Comparison of ENCODE assay signal across 1 cellular context in genomic region chr6:157860505-157860991, GRCh38.
TF ChIP-seq lines count a peak whose summit lies in the region.

No MANE protein-coding gene starts in this region.

TF ChIP-seq in K562, 482 proteins besides CTCF, POLR2A, EP300 and RAD21 (continued from another document and continues in another):
- TF ChIP-seq AFF1 (IDR thresholded peaks at IDR 0.05; ENCODE audit: low read depth in 1 of 2, partially characterized antibody in 2 of 2) (peak in 1 of 2 experiments; percentile 23), ZBTB1 (CRISPR knock-in tag; IDR thresholded peaks at IDR 0.05; ENCODE audit: borderline replicate concordance, low read depth) (no peak), JUN (IDR thresholded peaks at IDR 0.05; ENCODE audit: borderline replicate concordance, low read depth, low read length) (no peak), JUN (CRISPR knock-in tag; IDR thresholded peaks at IDR 0.05; ENCODE audit: borderline replicate concordance) (no peak), HDAC1 (IDR thresholded peaks at IDR 0.05) (0 out of 4 replicates have a peak, but pooled peaks of 1 of the 2 experiments have one; percentile 36), ZNF239 (CRISPR knock-in tag; IDR thresholded peaks at IDR 0.05) (no peak), TARDBP (IDR thresholded peaks at IDR 0.05) (no peak), GABPB2 (CRISPR knock-in tag; conservative IDR thresholded peaks at IDR 0.05) (no peak), ZNF766 (CRISPR knock-in tag; conservative IDR thresholded peaks at IDR 0.05) (no peak), MTA2 (IDR thresholded peaks at IDR 0.05; ENCODE audit: low read depth) (no peak), FOXA3 (CRISPR knock-in tag; conservative IDR thresholded peaks at IDR 0.05 in 1 of 2, IDR thresholded peaks at IDR 0.05 in 1 of 2) (no peak), ATF1 (CRISPR knock-in tag; IDR thresholded peaks at IDR 0.05) (no peak), ATF1 (tag; IDR thresholded peaks at IDR 0.05) (no peak), PHF8 (IDR thresholded peaks at IDR 0.05; ENCODE audit: borderline replicate concordance, low read length) (no peak), FOS (IDR thresholded peaks at IDR 0.05; ENCODE audit: extremely low read depth, insufficient read length) (no peak), ZNF263 (CRISPR knock-in tag; IDR thresholded peaks at IDR 0.05; ENCODE audit: borderline replicate concordance) (no peak), CAMTA2 (CRISPR knock-in tag; conservative IDR thresholded peaks at IDR 0.05) (no peak), POLR2AphosphoS2 (IDR thresholded peaks at IDR 0.05; ENCODE audit: low read length) (no peak), PTBP1 (IDR thresholded peaks at IDR 0.05; ENCODE audit: low read depth, low read length) (no peak), RFX5 (IDR thresholded peaks at IDR 0.05; ENCODE audit: low read depth, low read length) (no peak), ZNF12 (CRISPR knock-in tag; IDR thresholded peaks at IDR 0.05) (no peak), DNMT1 (IDR thresholded peaks at IDR 0.05) (no peak), ZFPM2 (CRISPR knock-in tag; IDR thresholded peaks at IDR 0.05) (no peak), CBFA2T3 (IDR thresholded peaks at IDR 0.05) (peak; percentile 12; the same call in 1 of the 2 replicates), NFYB (IDR thresholded peaks at IDR 0.05; ENCODE audit: extremely low read depth, insufficient read length) (no peak), SRSF7 (optimal IDR thresholded peaks at IDR 0.05; ENCODE audit: low read depth, low read length) (no peak), PCBP1 (IDR thresholded peaks at IDR 0.05; ENCODE audit: low read depth, low read length, poor library complexity, severe bottlenecking) (no peak), MEIS2 (IDR thresholded peaks at IDR 0.05; ENCODE audit: partially characterized antibody) (peak; percentile 48), ZNF717 (CRISPR knock-in tag; IDR thresholded peaks at IDR 0.05) (no peak), ZNF444 (CRISPR knock-in tag; IDR thresholded peaks at IDR 0.05) (no peak), SOX6 (IDR thresholded peaks at IDR 0.05) (peak; percentile 33; the same call in 1 of the 2 replicates), FUS (optimal IDR thresholded peaks at IDR 0.05; ENCODE audit: low read depth, low read length) (no peak), ZNF639 (CRISPR knock-in tag; conservative IDR thresholded peaks at IDR 0.05 in 1 of 2, IDR thresholded peaks at IDR 0.05 in 1 of 2) (no peak), ZNF644 (tag; IDR thresholded peaks at IDR 0.05; ENCODE audit: low read depth) (no peak)
- TF ChIP-seq, protein P1, sequence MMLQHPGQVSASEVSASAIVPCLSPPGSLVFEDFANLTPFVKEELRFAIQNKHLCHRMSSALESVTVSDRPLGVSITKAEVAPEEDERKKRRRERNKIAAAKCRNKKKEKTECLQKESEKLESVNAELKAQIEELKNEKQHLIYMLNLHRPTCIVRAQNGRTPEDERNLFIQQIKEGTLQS (IDR thresholded peaks at IDR 0.05), result no peak
- TF ChIP-seq, protein P1 (CRISPR knock-in tag; conservative IDR thresholded peaks at IDR 0.05), result no peak
- TF ChIP-seq, protein P2, sequence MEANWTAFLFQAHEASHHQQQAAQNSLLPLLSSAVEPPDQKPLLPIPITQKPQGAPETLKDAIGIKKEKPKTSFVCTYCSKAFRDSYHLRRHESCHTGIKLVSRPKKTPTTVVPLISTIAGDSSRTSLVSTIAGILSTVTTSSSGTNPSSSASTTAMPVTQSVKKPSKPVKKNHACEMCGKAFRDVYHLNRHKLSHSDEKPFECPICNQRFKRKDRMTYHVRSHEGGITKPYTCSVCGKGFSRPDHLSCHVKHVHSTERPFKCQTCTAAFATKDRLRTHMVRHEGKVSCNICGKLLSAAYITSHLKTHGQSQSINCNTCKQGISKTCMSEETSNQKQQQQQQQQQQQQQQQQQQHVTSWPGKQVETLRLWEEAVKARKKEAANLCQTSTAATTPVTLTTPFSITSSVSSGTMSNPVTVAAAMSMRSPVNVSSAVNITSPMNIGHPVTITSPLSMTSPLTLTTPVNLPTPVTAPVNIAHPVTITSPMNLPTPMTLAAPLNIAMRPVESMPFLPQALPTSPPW (CRISPR knock-in tag; IDR thresholded peaks at IDR 0.05), result no peak
- TF ChIP-seq, protein P3, sequence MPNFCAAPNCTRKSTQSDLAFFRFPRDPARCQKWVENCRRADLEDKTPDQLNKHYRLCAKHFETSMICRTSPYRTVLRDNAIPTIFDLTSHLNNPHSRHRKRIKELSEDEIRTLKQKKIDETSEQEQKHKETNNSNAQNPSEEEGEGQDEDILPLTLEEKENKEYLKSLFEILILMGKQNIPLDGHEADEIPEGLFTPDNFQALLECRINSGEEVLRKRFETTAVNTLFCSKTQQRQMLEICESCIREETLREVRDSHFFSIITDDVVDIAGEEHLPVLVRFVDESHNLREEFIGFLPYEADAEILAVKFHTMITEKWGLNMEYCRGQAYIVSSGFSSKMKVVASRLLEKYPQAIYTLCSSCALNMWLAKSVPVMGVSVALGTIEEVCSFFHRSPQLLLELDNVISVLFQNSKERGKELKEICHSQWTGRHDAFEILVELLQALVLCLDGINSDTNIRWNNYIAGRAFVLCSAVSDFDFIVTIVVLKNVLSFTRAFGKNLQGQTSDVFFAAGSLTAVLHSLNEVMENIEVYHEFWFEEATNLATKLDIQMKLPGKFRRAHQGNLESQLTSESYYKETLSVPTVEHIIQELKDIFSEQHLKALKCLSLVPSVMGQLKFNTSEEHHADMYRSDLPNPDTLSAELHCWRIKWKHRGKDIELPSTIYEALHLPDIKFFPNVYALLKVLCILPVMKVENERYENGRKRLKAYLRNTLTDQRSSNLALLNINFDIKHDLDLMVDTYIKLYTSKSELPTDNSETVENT (CRISPR knock-in tag; IDR thresholded peaks at IDR 0.05), result no peak
- TF ChIP-seq, protein P4, sequence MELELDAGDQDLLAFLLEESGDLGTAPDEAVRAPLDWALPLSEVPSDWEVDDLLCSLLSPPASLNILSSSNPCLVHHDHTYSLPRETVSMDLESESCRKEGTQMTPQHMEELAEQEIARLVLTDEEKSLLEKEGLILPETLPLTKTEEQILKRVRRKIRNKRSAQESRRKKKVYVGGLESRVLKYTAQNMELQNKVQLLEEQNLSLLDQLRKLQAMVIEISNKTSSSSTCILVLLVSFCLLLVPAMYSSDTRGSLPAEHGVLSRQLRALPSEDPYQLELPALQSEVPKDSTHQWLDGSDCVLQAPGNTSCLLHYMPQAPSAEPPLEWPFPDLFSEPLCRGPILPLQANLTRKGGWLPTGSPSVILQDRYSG (tag; conservative IDR thresholded peaks at IDR 0.05; ENCODE audit: low read depth), result no peak
- TF ChIP-seq, protein P5, sequence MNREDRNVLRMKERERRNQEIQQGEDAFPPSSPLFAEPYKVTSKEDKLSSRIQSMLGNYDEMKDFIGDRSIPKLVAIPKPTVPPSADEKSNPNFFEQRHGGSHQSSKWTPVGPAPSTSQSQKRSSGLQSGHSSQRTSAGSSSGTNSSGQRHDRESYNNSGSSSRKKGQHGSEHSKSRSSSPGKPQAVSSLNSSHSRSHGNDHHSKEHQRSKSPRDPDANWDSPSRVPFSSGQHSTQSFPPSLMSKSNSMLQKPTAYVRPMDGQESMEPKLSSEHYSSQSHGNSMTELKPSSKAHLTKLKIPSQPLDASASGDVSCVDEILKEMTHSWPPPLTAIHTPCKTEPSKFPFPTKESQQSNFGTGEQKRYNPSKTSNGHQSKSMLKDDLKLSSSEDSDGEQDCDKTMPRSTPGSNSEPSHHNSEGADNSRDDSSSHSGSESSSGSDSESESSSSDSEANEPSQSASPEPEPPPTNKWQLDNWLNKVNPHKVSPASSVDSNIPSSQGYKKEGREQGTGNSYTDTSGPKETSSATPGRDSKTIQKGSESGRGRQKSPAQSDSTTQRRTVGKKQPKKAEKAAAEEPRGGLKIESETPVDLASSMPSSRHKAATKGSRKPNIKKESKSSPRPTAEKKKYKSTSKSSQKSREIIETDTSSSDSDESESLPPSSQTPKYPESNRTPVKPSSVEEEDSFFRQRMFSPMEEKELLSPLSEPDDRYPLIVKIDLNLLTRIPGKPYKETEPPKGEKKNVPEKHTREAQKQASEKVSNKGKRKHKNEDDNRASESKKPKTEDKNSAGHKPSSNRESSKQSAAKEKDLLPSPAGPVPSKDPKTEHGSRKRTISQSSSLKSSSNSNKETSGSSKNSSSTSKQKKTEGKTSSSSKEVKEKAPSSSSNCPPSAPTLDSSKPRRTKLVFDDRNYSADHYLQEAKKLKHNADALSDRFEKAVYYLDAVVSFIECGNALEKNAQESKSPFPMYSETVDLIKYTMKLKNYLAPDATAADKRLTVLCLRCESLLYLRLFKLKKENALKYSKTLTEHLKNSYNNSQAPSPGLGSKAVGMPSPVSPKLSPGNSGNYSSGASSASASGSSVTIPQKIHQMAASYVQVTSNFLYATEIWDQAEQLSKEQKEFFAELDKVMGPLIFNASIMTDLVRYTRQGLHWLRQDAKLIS (CRISPR knock-in tag; IDR thresholded peaks at IDR 0.05), result 0 out of 2 replicates have a peak, but pooled peaks have one; percentile 12
